17 cellular contexts compared by ENCODE assay signal in the genomic region with DNA sequence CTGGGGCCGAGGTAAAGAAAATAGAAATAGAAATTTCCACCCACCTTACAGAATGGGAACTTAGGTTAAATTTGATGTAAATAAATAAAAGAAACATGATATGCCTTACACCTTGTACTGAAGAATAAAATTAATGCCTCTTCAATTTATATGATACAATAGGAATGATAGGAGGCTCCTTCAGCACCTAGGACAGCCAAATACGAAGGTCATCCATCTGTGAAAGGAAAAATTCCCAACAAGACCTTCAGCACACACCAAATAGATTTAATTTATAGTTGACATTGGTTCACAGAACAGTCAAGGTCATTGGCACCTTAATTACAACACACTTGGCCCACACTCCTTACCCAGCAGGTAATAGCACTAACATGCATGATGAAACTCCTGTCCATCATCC.
DNase-seq lines count a peak whose midpoint lies in the region; ATAC-seq, FAIRE-seq and TF ChIP-seq lines count a peak whose summit lies in the region.
"Had no signal": no experiment of that assay in that cellular context is flagged by ENCODE, and none has a peak within 500 bp of the region (broad histone marks: within the 10 kb centered on the region; RNA-seq: fewer than 3 reads in every experiment).

No MANE protein-coding gene starts in this region.

- TF ChIP-seq POLR2A in HepG2 (IDR thresholded peaks at IDR 0.05; ENCODE audit: insufficient read depth in 1 of 2, low read depth in 2 of 2, low read length in 2 of 2), result no peak

- no peaks in the 10 kb centered on the region for H3K79me2 ChIP-seq in HepG2 (ENCODE audit: insufficient read depth, low read length)

- WGBS in liver, result 82% methylated on average over 2 of the region's 2 CpGs
- WGBS in HepG2 (ENCODE audit: low lambda C conversion rate), result 2% methylated on average over 2 of the region's 2 CpGs

- H3K4me1 ChIP-seq in liver (ENCODE audit: control insufficient read depth in 4 of 4, insufficient read depth in 4 of 4, low read length in 3 of 4) (peaks cover 0 to 5% (median 0%) of the 10 kb centered on the region in 4 donors), HepG2 (ENCODE audit: insufficient read depth, low read length) (no peaks in the 10 kb centered on the region)
- H3K4me1 ChIP-seq: Caco-2 had no signal

- H4K20me1 ChIP-seq in HepG2 (ENCODE audit: insufficient read depth, low read length), result no peaks in the 10 kb centered on the region

- no peak for FAIRE-seq in HepG2 (lab: Jason Lieb, UNC)
- FAIRE-seq: A204.1, K562 had no signal

- H3K4me3 ChIP-seq in liver (ENCODE audit: low read depth in 1 of 3, low read length in 3 of 3) (no peak overlapping the region), HepG2 (replicated peaks in 1 of 3; ENCODE audit: insufficient read depth in 1 of 3, low read depth in 2 of 3, low read length in 3 of 3) (no peak overlapping the region), choroid plexus epithelial cell (ENCODE audit: low read depth, low read length) (no peak overlapping the region)
- H3K4me3 ChIP-seq: K562 had no signal

- no peak for ATAC-seq in HepG2

- TF ChIP-seq EP300 in HepG2 (IDR thresholded peaks at IDR 0.05; ENCODE audit: low read depth in 2 of 2, low read length in 2 of 2), result no peak
- TF ChIP-seq EP300 in HepG2 (CRISPR knock-in tag; IDR thresholded peaks at IDR 0.05; ENCODE audit: borderline replicate concordance), result no peak

- no peak for TF ChIP-seq CTCF in liver (IDR thresholded peaks at IDR 0.05; ENCODE audit: low read depth, low read length, missing input control)
- no peak for TF ChIP-seq CTCF in HepG2 (CRISPR knock-in tag; IDR thresholded peaks at IDR 0.05)
- no peak for TF ChIP-seq CTCF in choroid plexus epithelial cell (conservative IDR thresholded peaks at IDR 0.05; ENCODE audit: low read depth, low read length)

- H3K27me3 ChIP-seq in liver (ENCODE audit: control insufficient read depth in 4 of 4, insufficient read depth in 4 of 4, low read length in 3 of 4) (no peaks in the 10 kb centered on the region), HepG2 (ENCODE audit: control insufficient read depth in 1 of 2, insufficient read depth in 2 of 2, low read length in 2 of 2) (no peaks in the 10 kb centered on the region)

- H3K9me3 ChIP-seq in liver (ENCODE audit: control insufficient read depth in 4 of 4, low read length in 3 of 4), result no peaks in the 10 kb centered on the region
- no peaks in the 10 kb centered on the region for H3K9me3 ChIP-seq in HepG2 (ENCODE audit: low read length)
- H3K9me3 ChIP-seq: Caco-2 had no signal

- no peak overlapping the region for H3K9ac ChIP-seq in liver (ENCODE audit: low read depth in 1 of 2, low read length in 2 of 2)
- no peak overlapping the region for H3K9ac ChIP-seq in HepG2 (ENCODE audit: insufficient read depth, low read depth, low read length)

- in situ Hi-C loops in HepG2 (cut with HindIII; ENCODE audit: extremely low pct_ligation_motif_present, low pct_unique_long_range_greater_than_20kb), result loop anchor here (10.0 kb wide), 1 partner anchor 635 kb away; no protein-coding TSS in a partner anchor

- TF ChIP-seq RAD21 in liver (IDR thresholded peaks at IDR 0.05) (no peak), HepG2 (CRISPR knock-in tag; IDR thresholded peaks at IDR 0.05) (no peak)

- intact Hi-C loops in HepG2 (cut with micrococcal nuclease; ENCODE audit: unreplicated experiment), result no loop called here

- H3K36me3 ChIP-seq in liver (ENCODE audit: control insufficient read depth in 4 of 4, insufficient read depth in 3 of 4, low read depth in 1 of 4, low read length in 3 of 4) (no peaks in the 10 kb centered on the region), HepG2 (replicated peaks in 1 of 2; ENCODE audit: control insufficient read depth in 1 of 2, insufficient read depth in 2 of 2, low read length in 2 of 2) (no peaks in the 10 kb centered on the region)

- no peak overlapping the region for H3K27ac ChIP-seq in liver (ENCODE audit: low read depth in 1 of 2, low read length in 2 of 2)
- H3K27ac ChIP-seq in HepG2 (ENCODE audit: extremely low read length, insufficient read depth, low read length), result no peak overlapping the region

- POLR2A ChIA-PET in HepG2 (lab: Yijun Ruan, JAX), result no interaction called here

- no peak overlapping the region for H3K4me2 ChIP-seq in HepG2 (ENCODE audit: low read depth, low read length)

- no peak overlapping the region for H2AFZ ChIP-seq in HepG2 (ENCODE audit: low read length)

- no peak for DNase-seq in HepG2 (ENCODE audit: low spot score)
- DNase-seq in choroid plexus epithelial cell (ENCODE audit: low read depth), result peak; percentile 18
- DNase-seq in kidney glomerular epithelial cell (lab: John Stamatoyannopoulos, UW), result no peak
- DNase-seq in DMS 273 treated with DMSO at 0.1 percent for 48 hours (lab: John Stamatoyannopoulos, UW), result no peak
- no peak for DNase-seq in stimulated activated CD4-positive, alpha-beta T cell treated with anti-CD3 and anti-CD28 coated beads, Interleukin-15, amount 100 ng/mL, for 24 hours
- no peak for DNase-seq in germinal center (ENCODE audit: low spot score)
- DNase-seq: Caco-2, H7, NCI-H1092, NCI-H146, NCI-H2081, NCI-H510A treated with DMSO at 0.1 percent for 48 hours, SHP77 had no signal

- no TSS peak for BruUV-seq in HepG2 (replicated peaks; lab: Mats Ljungman, UMichigan)

- CTCF ChIA-PET in HepG2 (lab: Yijun Ruan, JAX; ENCODE audit: low intra/inter-chr PET ratio, low total read pairs), result no interaction called here

TF ChIP-seq in liver, 16 proteins besides CTCF, POLR2A, EP300 and RAD21 (continues in another document):
- no peak for TF ChIP-seq GABPA (IDR thresholded peaks at IDR 0.05 in 1 of 2, conservative IDR thresholded peaks at IDR 0.05 in 1 of 2)
- peak in 1 of 2 donors; percentile 11 for TF ChIP-seq HNF4A (conservative IDR thresholded peaks at IDR 0.05)

TF ChIP-seq in HepG2, 621 proteins besides CTCF, POLR2A, EP300 and RAD21:
- TF ChIP-seq REST (IDR thresholded peaks at IDR 0.05; ENCODE audit: borderline replicate concordance in 1 of 2, low read depth in 1 of 2, low read length in 2 of 2) (peak in 1 of 2 experiments; percentile 75; a peak in 2 of 4 replicates), ZNF350 (CRISPR knock-in tag; IDR thresholded peaks at IDR 0.05; ENCODE audit: borderline replicate concordance, low read depth) (no peak)

TF ChIP-seq in PFSK-1, 5 proteins besides CTCF, POLR2A, EP300 and RAD21:
- TF ChIP-seq REST (IDR thresholded peaks at IDR 0.05; ENCODE audit: insufficient read depth in 1 of 2, low read depth in 2 of 2, low read length in 2 of 2), result peak; percentile 75 to 89
- TF ChIP-seq POLR2AphosphoS5 (IDR thresholded peaks at IDR 0.05; ENCODE audit: low read depth, low read length), result no peak
- TF ChIP-seq TAF1 (IDR thresholded peaks at IDR 0.05; ENCODE audit: borderline replicate concordance, insufficient read depth, low read length), result no peak
- TF ChIP-seq FOXP2 (optimal IDR thresholded peaks at IDR 0.05; ENCODE audit: borderline replicate concordance, extremely low read depth, extremely low read length, insufficient read depth), result no peak
- no peak for TF ChIP-seq SIN3A (IDR thresholded peaks at IDR 0.05; ENCODE audit: borderline replicate concordance, insufficient read depth, low read length)
